7 cellular contexts compared by ENCODE assay signal in the genomic region with DNA sequence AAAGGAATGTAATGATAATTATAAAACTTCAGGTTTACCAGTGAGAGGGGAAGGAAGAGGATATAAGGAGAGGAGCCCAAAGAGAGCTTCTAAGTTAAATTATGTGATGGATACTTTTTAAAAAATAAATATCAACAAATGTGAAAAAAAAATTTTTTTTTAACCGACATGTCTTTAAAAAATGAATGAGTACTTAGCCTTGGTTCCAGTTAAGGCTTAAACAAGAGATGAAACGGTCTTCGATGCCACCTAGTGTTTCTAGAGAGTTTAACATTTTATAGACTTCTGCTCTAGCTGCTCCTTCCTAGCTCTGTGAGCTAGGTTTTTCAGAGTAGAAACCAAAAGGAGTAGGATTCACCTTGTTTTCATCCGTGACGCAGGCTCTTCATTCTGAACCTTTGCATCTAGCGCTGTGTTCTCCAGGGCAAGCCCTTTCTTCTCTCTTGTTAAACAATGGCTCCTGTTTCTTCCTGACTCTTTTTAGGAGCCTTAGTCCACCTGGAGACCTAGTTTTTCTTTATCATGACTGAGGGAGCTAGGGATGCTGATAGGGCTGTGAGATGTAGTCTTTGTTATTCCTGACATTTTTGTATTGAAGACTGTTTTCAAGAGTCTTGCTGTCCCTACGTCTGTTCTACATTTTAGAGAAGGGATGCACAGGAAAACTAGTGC. TPM values are rescaled to one million over a fixed set of nuclear protein-coding genes. Genes with fewer than 3 reads are reported as not detected.
DNase-seq lines count a peak whose midpoint lies in the region; ATAC-seq and TF ChIP-seq lines count a peak whose summit lies in the region.

No MANE protein-coding gene starts in this region.

- no peaks in the 10 kb centered on the region for H3K9me3 ChIP-seq in esophagus squamous epithelium
- H3K9me3 ChIP-seq in neuronal stem cell (replicated peaks in 1 of 2; ENCODE audit: control insufficient read depth in 2 of 2, insufficient read depth in 1 of 2, low read depth in 1 of 2, low read length in 2 of 2): no peaks in the 10 kb centered on the region

- intact Hi-C loops in esophagus squamous epithelium (cut with DNase I): no loop called here

- H4K8ac ChIP-seq in neuronal stem cell (ENCODE audit: low read depth, low read length): no peak overlapping the region

- no peak overlapping the region for H2BK5ac ChIP-seq in neuronal stem cell (ENCODE audit: low read length)

- H3K18ac ChIP-seq in neuronal stem cell (ENCODE audit: low read length): no peak overlapping the region

- H3K9ac ChIP-seq in neuronal stem cell (ENCODE audit: low read depth, low read length, poor library complexity): no peak overlapping the region

- no peak overlapping the region for H2BK15ac ChIP-seq in neuronal stem cell (ENCODE audit: low read length)

- no peak overlapping the region for H2AFZ ChIP-seq in neuronal stem cell (ENCODE audit: low read length)

- H3K23ac ChIP-seq in neuronal stem cell (ENCODE audit: low read depth, low read length, poor library complexity): no peak overlapping the region

- H3K4ac ChIP-seq in neuronal stem cell (ENCODE audit: low read length): no peak overlapping the region

- H3K14ac ChIP-seq in neuronal stem cell (ENCODE audit: low read length): no peak overlapping the region

- H3K36me3 ChIP-seq in esophagus squamous epithelium (peaks cover 0 to 51% (median 0%) of the 10 kb centered on the region in 3 donors), neuronal stem cell (replicated peaks in 1 of 2; ENCODE audit: control insufficient read depth in 2 of 2, insufficient read depth in 2 of 2, low read length in 2 of 2) (peaks cover 6 to 73% of the 10 kb centered on the region in 2 donors)

- H3K27me3 ChIP-seq in esophagus squamous epithelium: no peaks in the 10 kb centered on the region
- H3K27me3 ChIP-seq in neuronal stem cell (ENCODE audit: control insufficient read depth in 3 of 3, insufficient read depth in 3 of 3, low read depth in 1 of 3, low read length in 3 of 3): no peaks in the 10 kb centered on the region

- no peak overlapping the region for H2BK12ac ChIP-seq in neuronal stem cell (ENCODE audit: low read length)

- no peak overlapping the region for H2BK120ac ChIP-seq in neuronal stem cell (ENCODE audit: low read depth, low read length)

- H3K4me2 ChIP-seq in neuronal stem cell (ENCODE audit: insufficient read depth, low read length, poor library complexity, severe bottlenecking): no peak overlapping the region

- H2AK5ac ChIP-seq in neuronal stem cell (ENCODE audit: low read depth, low read length): no peak overlapping the region

- H3K79me1 ChIP-seq in neuronal stem cell (ENCODE audit: low read depth, low read length): no peaks in the 10 kb centered on the region

- no peak overlapping the region for H3K27ac ChIP-seq in esophagus squamous epithelium
- H3K27ac ChIP-seq in neuronal stem cell (replicated peaks; ENCODE audit: low read length): no peak overlapping the region

- no peak overlapping the region for H3K4me3 ChIP-seq in esophagus squamous epithelium
- no peak overlapping the region for H3K4me3 ChIP-seq in neuronal stem cell (ENCODE audit: low read length in 2 of 2)

- no peak for TF ChIP-seq POLR2A in esophagus squamous epithelium (IDR thresholded peaks at IDR 0.05)

- H3K4me1 ChIP-seq in esophagus squamous epithelium (no peaks in the 10 kb centered on the region), neuronal stem cell (ENCODE audit: control insufficient read depth in 2 of 2, insufficient read depth in 1 of 2, low read depth in 1 of 2, low read length in 2 of 2) (no peaks in the 10 kb centered on the region)

- no peak for ATAC-seq in HG03439 (IDR thresholded peaks at IDR 0.05; ENCODE audit: unreplicated experiment)

- TF ChIP-seq CTCF in esophagus squamous epithelium (IDR thresholded peaks at IDR 0.05): peak in 4 of 6 experiments; percentile 30 to 49 (median 40)

- H4K91ac ChIP-seq in neuronal stem cell (ENCODE audit: low read depth, low read length, poor library complexity): no peak overlapping the region

- 31 to 70% methylated on average over 7 of the region's 7 CpGs for WGBS in esophagus squamous epithelium, 2 donors
- WGBS in neuronal stem cell (ENCODE audit: extremely low coverage in 2 of 2, insufficient read length in 2 of 2, insufficient replicate concordance in 1 of 2), 2 donors: no CpG with 5 or more reads among the region's 7 CpGs

- DNase-seq in GM03348 (ENCODE audit: low spot score) (peak; percentile 78), Kasumi-1 (lab: John Stamatoyannopoulos, UW) (peak; percentile 69 to 87), RPMI7951 (ENCODE audit: low read depth) (peak; percentile 70), esophagus squamous epithelium (lab: John Stamatoyannopoulos, UW) (no peak), neuronal stem cell (ENCODE audit: low spot score) (peak; percentile 30), NCI-H2029 (lab: John Stamatoyannopoulos, UW) (no peak)

RNA-seq across cellular contexts. Expression of a gene that starts 42.4 kb away (rescaled TPM):
- not detected in 2 replicates for total RNA-seq in RPMI7951 (2014; rRNA removed; shearing (Covaris generic))
- total RNA-seq in esophagus squamous epithelium: not detected
- polyA plus RNA-seq in neuronal stem cell (2013, experiment 1 of 2): not detected
- not detected for polyA plus RNA-seq in neuronal stem cell (2013, experiment 2 of 2)

RNA-seq across cellular contexts. Expression of a gene that starts 44.9 kb away (rescaled TPM):
- 84.9 and 122 TPM in 2 replicates for total RNA-seq in RPMI7951 (2014; rRNA removed; shearing (Covaris generic))
- total RNA-seq in esophagus squamous epithelium: 10 to 100 TPM; 39.5 to 60.7 (median 50.9) TPM
- polyA plus RNA-seq in neuronal stem cell (2013, experiment 1 of 2): 58.4 TPM
- polyA plus RNA-seq in neuronal stem cell (2013, experiment 2 of 2): 57.2 TPM

Comparison
In these comparisons a context has a peak if more than half of its experiments do, and no peak if none do; other contexts are left out.
1. DNase-seq: peak in GM03348 (single experiment), Kasumi-1 (2 of 2), RPMI7951 (single experiment) and neuronal stem cell (single experiment); none in esophagus squamous epithelium (single experiment) and NCI-H2029 (single experiment).